18 cellular contexts compared by ENCODE assay signal in genomic region chr12:43402431-43402830, GRCh38.
"Had no signal": no experiment of that assay in that cellular context is flagged by ENCODE, and none has a peak within 500 bp of the region (broad histone marks: within the 10 kb centered on the region; RNA-seq: fewer than 3 reads in every experiment).

No MANE protein-coding gene starts in this region.

- H3K36me3 Mint-ChIP-seq: naive thymus-derived CD8-positive, alpha-beta T cell; type B pancreatic cell had no signal

- H3K27me3 Mint-ChIP-seq: type B pancreatic cell had no signal

- H3K4me1 ChIP-seq: colonic mucosa, gastrocnemius medialis, heart right ventricle, right atrium auricular region, sigmoid colon had no signal

- H3K4me1 Mint-ChIP-seq: naive thymus-derived CD8-positive, alpha-beta T cell had no signal

- H3K9me3 Mint-ChIP-seq: endodermal cell; naive thymus-derived CD8-positive, alpha-beta T cell; type B pancreatic cell had no signal

- H3K36me3 ChIP-seq: colonic mucosa, gastrocnemius medialis, heart right ventricle, right atrium auricular region, sigmoid colon had no signal

- H3K27me3 ChIP-seq: colonic mucosa, gastrocnemius medialis, heart right ventricle, right atrium auricular region, sigmoid colon had no signal

- ATAC-seq: gastrocnemius medialis; heart right ventricle; left lobe of liver; mucosa of descending colon; naive thymus-derived CD8-positive, alpha-beta T cell had no signal

- H3K9me3 ChIP-seq: colonic mucosa, gastrocnemius medialis, heart right ventricle, mucosa of descending colon, right atrium auricular region, sigmoid colon had no signal

- H3K4me3 Mint-ChIP-seq: endodermal cell; naive thymus-derived CD8-positive, alpha-beta T cell; type B pancreatic cell had no signal

- H3K27ac ChIP-seq: colonic mucosa, gastrocnemius medialis, heart right ventricle, right atrium auricular region, sigmoid colon, skin epidermis had no signal

- H3K4me3 ChIP-seq: colonic mucosa, gastrocnemius medialis, heart right ventricle, mucosa of descending colon, right atrium auricular region, sigmoid colon, skin epidermis had no signal

- DNase-seq: colonic mucosa; dermis blood vessel endothelial cell; effector CD4-positive, alpha-beta T cell; endodermal cell; erythroblast; gastrocnemius medialis; heart right ventricle; islet precursor cell; mammary epithelial cell; mucosa of descending colon; naive thymus-derived CD8-positive, alpha-beta T cell; posterior cingulate gyrus; sigmoid colon; stimulated activated naive CD4-positive, alpha-beta T cell treated with Interleukin-2 at 50 U/mL for 16 hours had no signal

- H3K27ac Mint-ChIP-seq: endodermal cell; naive thymus-derived CD8-positive, alpha-beta T cell; type B pancreatic cell had no signal
